Comparison of ENCODE assay signal across 24 cellular contexts in the genomic region with DNA sequence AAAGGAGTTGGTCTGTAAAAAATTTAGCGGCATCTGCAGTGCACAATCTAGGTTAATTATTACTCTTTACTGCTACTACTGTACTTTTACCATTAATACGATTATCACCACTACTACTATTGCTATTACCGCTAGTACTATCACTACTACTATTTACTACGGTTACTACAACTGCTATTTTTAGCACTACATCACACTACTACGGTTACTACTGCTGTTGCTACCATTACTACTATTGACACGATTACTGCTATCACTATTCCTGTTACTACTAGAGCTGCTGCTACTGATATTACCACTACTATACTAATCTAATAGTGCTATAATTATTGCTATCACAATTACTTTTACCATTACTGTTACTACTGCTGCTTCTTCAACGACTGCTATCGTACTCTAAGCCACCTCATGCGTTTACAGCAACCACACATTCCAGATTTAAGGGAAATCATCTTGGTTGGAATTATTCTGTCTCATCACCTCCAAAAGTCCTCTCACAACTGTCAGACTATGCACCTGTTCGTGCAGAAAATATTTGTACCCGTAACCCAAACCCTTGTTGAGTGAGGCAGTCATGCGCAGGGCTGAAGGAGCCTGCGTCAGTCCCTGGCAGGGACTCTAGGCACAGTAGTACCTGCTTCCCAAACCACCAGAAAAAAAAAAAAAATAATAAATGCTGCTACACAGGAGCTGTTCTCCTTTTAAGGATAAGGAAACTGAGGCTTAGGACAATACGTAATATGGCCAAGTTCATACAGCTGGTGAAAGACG.
"Had no signal": no experiment of that assay in that cellular context is flagged by ENCODE, and none has a peak within 500 bp of the region (broad histone marks: within the 10 kb centered on the region; RNA-seq: fewer than 3 reads in every experiment).

No MANE protein-coding gene starts in this region.

- ATAC-seq: esophagus mucosa, left lung, left ventricle myocardium superior, lower lobe of right lung had no signal

- H3K9me3 ChIP-seq: colonic mucosa, esophagus squamous epithelium, heart right ventricle, left lung, lower lobe of right lung had no signal

- FAIRE-seq: islet of Langerhans, keratinocyte had no signal

- H3K36me3 ChIP-seq: colonic mucosa, esophagus squamous epithelium, heart right ventricle, left lung, lower lobe of right lung had no signal

- H3K4me1 ChIP-seq: colonic mucosa, esophagus squamous epithelium, left lung, lower lobe of right lung had no signal

- H3K27ac ChIP-seq: colonic mucosa, dorsolateral prefrontal cortex, epithelial cell of prostate, left lung, lower lobe of right lung had no signal

- H3K4me3 ChIP-seq: colonic mucosa, dorsolateral prefrontal cortex, esophagus squamous epithelium, heart right ventricle, left lung, lower lobe of right lung had no signal

- H3K27me3 ChIP-seq: colonic mucosa, dorsolateral prefrontal cortex, esophagus squamous epithelium, heart right ventricle, left lung had no signal

- DNase-seq: cerebellar nuclear complex; colonic mucosa; cortex of kidney; dermis blood vessel endothelial cell; dorsolateral prefrontal cortex; effector CD4-positive, alpha-beta T cell; effector memory CD4-positive, alpha-beta T cell; erythroblast; esophagus squamous epithelium; foreskin fibroblast; foreskin melanocyte; glutamatergic neuron; heart right ventricle; hippocampal formation; left cardiac atrium; left lung; left ventricle myocardium superior; lower lobe of right lung; mesenchymal stem cell; midbrain had no signal
